ENCODE assay signal across 14 cellular contexts in genomic region chr1:162988869-162989268, GRCh38.
DNase-seq lines count a peak whose midpoint lies in the region; ATAC-seq and TF ChIP-seq lines count a peak whose summit lies in the region.
"Had no signal": no experiment of that assay in that cellular context is flagged by ENCODE, and none has a peak within 500 bp of the region (broad histone marks: within the 10 kb centered on the region; RNA-seq: fewer than 3 reads in every experiment).

No MANE protein-coding gene starts in this region.

- H3K4me1 ChIP-seq in BE2C: peaks cover 5% of the 10 kb centered on the region
- no peaks in the 10 kb centered on the region for H3K4me1 ChIP-seq in Loucy (ENCODE audit: insufficient read depth, low read length, poor library complexity, severe bottlenecking)
- H3K4me1 ChIP-seq: parathyroid adenoma had no signal

- H3K36me3 Mint-ChIP-seq in activated CD4-positive, alpha-beta T cell treated with anti-CD3 and anti-CD28 coated beads, Interleukin-2, amount 10 ng/mL, durations not matched to agents 24 days and 14 days (ENCODE audit: low read depth): no peaks in the 10 kb centered on the region
- H3K36me3 Mint-ChIP-seq: naive thymus-derived CD4-positive, alpha-beta T cell had no signal

- TF ChIP-seq CTCF in BE2C (IDR thresholded peaks at IDR 0.05; ENCODE audit: low read depth, low read length) (peak; percentile 34), GM06990 (IDR thresholded peaks at IDR 0.05; ENCODE audit: insufficient read depth, low read length, poor library complexity, severe bottlenecking) (peak; percentile 14), Loucy (conservative IDR thresholded peaks at IDR 0.05; ENCODE audit: low read length) (peak; percentile 49), epithelial cell of proximal tubule (conservative IDR thresholded peaks at IDR 0.05; ENCODE audit: low read depth, low read length) (peak; percentile 25)

- no peak overlapping the region for H3K4me2 ChIP-seq in Loucy (ENCODE audit: low read depth, low read length, poor library complexity, severe bottlenecking)

- H3K27me3 Mint-ChIP-seq in activated CD4-positive, alpha-beta T cell treated with anti-CD3 and anti-CD28 coated beads, Interleukin-2, amount 10 ng/mL, durations not matched to agents 24 days and 14 days: no peaks in the 10 kb centered on the region

- H3K27ac Mint-ChIP-seq in activated CD4-positive, alpha-beta T cell treated with anti-CD3 and anti-CD28 coated beads, Interleukin-2, amount 10 ng/mL, durations not matched to agents 24 days and 14 days: no peak overlapping the region
- H3K27ac Mint-ChIP-seq: naive thymus-derived CD4-positive, alpha-beta T cell had no signal

- H3K79me2 ChIP-seq in Loucy (ENCODE audit: insufficient read depth, low read length): no peaks in the 10 kb centered on the region
- H3K79me2 ChIP-seq: parathyroid adenoma had no signal

- DNase-seq in BE2C (no peak), GM06990 (ENCODE audit: extremely low read depth, insufficient read length) (no peak), epithelial cell of proximal tubule (ENCODE audit: low read depth) (no peak), cerebellum (ENCODE audit: low spot score) (no peak), RKO (ENCODE audit: low spot score) (no peak)
- DNase-seq in activated CD4-positive, alpha-beta T cell treated with anti-CD3 and anti-CD28 coated beads, Interleukin-2, amount 10 ng/mL, durations not matched to agents 24 days and 14 days: no peak
- DNase-seq: activated gamma-delta T cell treated with Interleukin-2 at 50 U/mL for 16 hours; central memory CD4-positive, alpha-beta T cell; effector CD4-positive, alpha-beta T cell; naive thymus-derived CD4-positive, alpha-beta T cell had no signal

- H3K36me3 ChIP-seq in BE2C (no peaks in the 10 kb centered on the region), GM06990 (ENCODE audit: control insufficient read depth, insufficient read depth, low read length) (no peaks in the 10 kb centered on the region), Loucy (ENCODE audit: insufficient read depth, low read length) (no peaks in the 10 kb centered on the region)

- H3K9ac ChIP-seq in Loucy (ENCODE audit: low read depth, low read length, poor library complexity, severe bottlenecking): no peak overlapping the region
- H3K9ac ChIP-seq: parathyroid adenoma had no signal

- H3K4me1 Mint-ChIP-seq in activated CD4-positive, alpha-beta T cell treated with anti-CD3 and anti-CD28 coated beads, Interleukin-2, amount 10 ng/mL, durations not matched to agents 24 days and 14 days: no peaks in the 10 kb centered on the region
- H3K4me1 Mint-ChIP-seq: naive thymus-derived CD4-positive, alpha-beta T cell had no signal

- no peaks in the 10 kb centered on the region for H3F3A ChIP-seq in Loucy (ENCODE audit: low read depth)

- no peak overlapping the region for H3K4me3 ChIP-seq in BE2C (ENCODE audit: low read depth, low read length)
- no peak overlapping the region for H3K4me3 ChIP-seq in GM06990 (replicated peaks; ENCODE audit: low read depth, low read length)
- no peak overlapping the region for H3K4me3 ChIP-seq in Loucy (ENCODE audit: low read length, poor library complexity, severe bottlenecking)
- no peak overlapping the region for H3K4me3 ChIP-seq in epithelial cell of proximal tubule (ENCODE audit: low read depth, low read length)
- H3K4me3 ChIP-seq: GM12878 had no signal

- H4K20me1 ChIP-seq in Loucy (ENCODE audit: insufficient read depth, low read length, poor library complexity, severe bottlenecking): no peaks in the 10 kb centered on the region

- H2AFZ ChIP-seq in Loucy (ENCODE audit: low read length): no peak overlapping the region
- H2AFZ ChIP-seq: parathyroid adenoma had no signal

- H3K9me2 ChIP-seq in Loucy (replicated peaks; ENCODE audit: low read depth, low read length): no peaks in the 10 kb centered on the region

- no peaks in the 10 kb centered on the region for H3K9me3 Mint-ChIP-seq in activated CD4-positive, alpha-beta T cell treated with anti-CD3 and anti-CD28 coated beads, Interleukin-2, amount 10 ng/mL, durations not matched to agents 24 days and 14 days

- intact Hi-C loops in activated CD4-positive, alpha-beta T cell treated with anti-CD3 and anti-CD28 coated beads, Interleukin-2, amount 10 ng/mL, durations not matched to agents 24 days and 14 days (cut with micrococcal nuclease): no loop called here

- no peaks in the 10 kb centered on the region for H3K27me3 ChIP-seq in BE2C
- H3K27me3 ChIP-seq in GM06990 (replicated peaks; ENCODE audit: control insufficient read depth, insufficient read depth, low read length): no peaks in the 10 kb centered on the region
- H3K27me3 ChIP-seq in Loucy (ENCODE audit: insufficient read depth, low read length, poor library complexity, severe bottlenecking): no peaks in the 10 kb centered on the region

- no peaks in the 10 kb centered on the region for H3K9me3 ChIP-seq in BE2C
- no peaks in the 10 kb centered on the region for H3K9me3 ChIP-seq in Loucy (ENCODE audit: insufficient read depth, low read depth, low read length)

- ATAC-seq in GM21723 (IDR thresholded peaks at IDR 0.05; ENCODE audit: unreplicated experiment): no peak
- ATAC-seq: GM12878; naive thymus-derived CD4-positive, alpha-beta T cell had no signal

- no peak overlapping the region for H3K4me3 Mint-ChIP-seq in activated CD4-positive, alpha-beta T cell treated with anti-CD3 and anti-CD28 coated beads, Interleukin-2, amount 10 ng/mL, durations not matched to agents 24 days and 14 days
- H3K4me3 Mint-ChIP-seq: naive thymus-derived CD4-positive, alpha-beta T cell had no signal
